Comparison of ENCODE assay signal across 17 cellular contexts in genomic region chr1:160900683-160901082, GRCh38. TPM values are rescaled to one million over a fixed set of nuclear protein-coding genes. Genes with fewer than 3 reads are reported as not detected.
"Had no signal": no experiment of that assay in that cellular context is flagged by ENCODE, and none has a peak within 500 bp of the region (broad histone marks: within the 10 kb centered on the region; RNA-seq: fewer than 3 reads in every experiment).

No MANE protein-coding gene starts in this region.

RNA-seq across cellular contexts. Expression of gene ITLN1, which starts 15.7 kb away (rescaled TPM):
- total RNA-seq: kidney, kidney epithelial cell, lower leg skin, lung microvascular endothelial cell, mammary epithelial cell, mesothelial cell of epicardium, myocyte had no signal
- polyA plus RNA-seq: keratinocyte; mammary epithelial cell; naive thymus-derived CD4-positive, alpha-beta T cell had no signal

RNA-seq across cellular contexts. Expression of gene CD244, which starts 38.0 kb away (rescaled TPM):
- total RNA-seq: kidney epithelial cell, lung microvascular endothelial cell, mammary epithelial cell, mesothelial cell of epicardium, myocyte had no signal
- polyA plus RNA-seq: keratinocyte, mammary epithelial cell had no signal

RNA-seq across cellular contexts. Expression of gene ITLN2, which starts 53.9 kb away (rescaled TPM):
- total RNA-seq: kidney; kidney epithelial cell; left colon; left lobe of liver; left ventricle myocardium superior; lung microvascular endothelial cell; mesenteric fat pad; mononuclear cell; mucosa of descending colon; mucosa of gallbladder; myocyte; naive thymus-derived CD4-positive, alpha-beta T cell had no signal
- polyA plus RNA-seq: immature natural killer cell; naive thymus-derived CD4-positive, alpha-beta T cell had no signal
